Comparison of ENCODE assay signal across 25 cellular contexts in genomic region chr18:61549889-61550288, GRCh38.
A peak's percentile ranks its signal among the peaks of the same experiment; 100 is the strongest.
DNase-seq lines count a peak whose midpoint lies in the region; ATAC-seq and TF ChIP-seq lines count a peak whose summit lies in the region.
"Had no signal": no experiment of that assay in that cellular context is flagged by ENCODE, and none has a peak within 500 bp of the region (broad histone marks: within the 10 kb centered on the region; RNA-seq: fewer than 3 reads in every experiment).

No MANE protein-coding gene starts in this region.

- H3K23ac ChIP-seq in mesenchymal stem cell (ENCODE audit: low read length in 2 of 2) = no peak overlapping the region
- H3K23ac ChIP-seq in trophoblast cell (ENCODE audit: low read length) = no peak overlapping the region

- no peaks in the 10 kb centered on the region for H3K9me2 ChIP-seq in GM23338 (ENCODE audit: insufficient read depth)

- no peaks in the 10 kb centered on the region for H3K4me1 ChIP-seq in BE2C
- H3K4me1 ChIP-seq in GM23338 (ENCODE audit: insufficient read depth) = no peaks in the 10 kb centered on the region
- no peaks in the 10 kb centered on the region for H3K4me1 ChIP-seq in mesenchymal stem cell (ENCODE audit: control insufficient read depth, insufficient read depth, low read depth, low read length)
- H3K4me1 ChIP-seq in trophoblast cell (ENCODE audit: control insufficient read depth in 1 of 2, insufficient read depth in 2 of 2, low read length in 2 of 2) = peaks cover 4 to 13% of the 10 kb centered on the region in 2 experiments
- H3K4me1 ChIP-seq: A549 had no signal

- no peak overlapping the region for H3K4me2 ChIP-seq in GM23338
- H3K4me2 ChIP-seq in mesenchymal stem cell (ENCODE audit: low read length, poor library complexity, severe bottlenecking) = no peak overlapping the region
- H3K4me2 ChIP-seq in trophoblast cell (ENCODE audit: low read length) = peak overlapping the region; percentile 22
- H3K4me2 ChIP-seq: A549 had no signal

- H3K9ac ChIP-seq in mesenchymal stem cell (ENCODE audit: low read length) (no peak overlapping the region), trophoblast cell (ENCODE audit: low read length) (no peak overlapping the region)

- no peaks in the 10 kb centered on the region for H3K79me2 ChIP-seq in GM23338 (replicated peaks; ENCODE audit: insufficient read depth)
- no peaks in the 10 kb centered on the region for H3K79me2 ChIP-seq in trophoblast cell (ENCODE audit: control insufficient read depth, insufficient read depth, low read length, poor library complexity)

- peak overlapping the region; percentile 69 for H4K8ac ChIP-seq in mesenchymal stem cell (ENCODE audit: low read length)
- peak overlapping the region; percentile 10 for H4K8ac ChIP-seq in trophoblast cell (ENCODE audit: low read depth, low read length)

- 80% methylated on average over 10 of the region's 11 CpGs for WGBS in mesenchymal stem cell
- WGBS in trophoblast cell (ENCODE audit: extremely low coverage, insufficient coverage, insufficient read length) = no CpG with 5 or more reads among the region's 11 CpGs

- H3F3A ChIP-seq in GM23338 (replicated peaks; ENCODE audit: low read depth) = no peaks in the 10 kb centered on the region

- H3K27ac ChIP-seq in GM23338 (ENCODE audit: low read depth) = no peak overlapping the region
- H3K27ac ChIP-seq in mesenchymal stem cell (ENCODE audit: low read length, poor library complexity, severe bottlenecking) = no peak overlapping the region
- peak overlapping the region; percentile 86 for H3K27ac ChIP-seq in trophoblast cell (ENCODE audit: low read depth, low read length)
- H3K27ac ChIP-seq: A549, SK-N-MC had no signal

- H4K91ac ChIP-seq in mesenchymal stem cell (ENCODE audit: low read length) (peak overlapping the region; percentile 79), trophoblast cell (ENCODE audit: low read depth, low read length) (peak overlapping the region; percentile 7)

- H3K27ac Mint-ChIP-seq in GM23338 = no peak overlapping the region
- H3K27ac Mint-ChIP-seq in activated T-cell treated with anti-CD3 and anti-CD28 coated beads, Interleukin-2, amount 50 U/mL, for 24 hours = no peak overlapping the region

- H3K18ac ChIP-seq in mesenchymal stem cell (ENCODE audit: low read depth in 1 of 2, low read length in 2 of 2) (no peak overlapping the region), trophoblast cell (ENCODE audit: low read length) (no peak overlapping the region)

- H3K4ac ChIP-seq in mesenchymal stem cell (ENCODE audit: low read depth in 1 of 2, low read length in 2 of 2) (peak overlapping the region in 1 of 2 experiments; percentile 62), trophoblast cell (ENCODE audit: low read depth, low read length) (no peak overlapping the region)

- H2BK12ac ChIP-seq in mesenchymal stem cell (ENCODE audit: low read length in 2 of 2) = peak overlapping the region in 1 of 2 experiments; percentile 64
- H2BK12ac ChIP-seq in trophoblast cell (ENCODE audit: low read length) = peak overlapping the region; percentile 2

- H3K9me3 Mint-ChIP-seq in GM23338 = no peaks in the 10 kb centered on the region
- H3K9me3 Mint-ChIP-seq in activated T-cell treated with anti-CD3 and anti-CD28 coated beads, Interleukin-2, amount 50 U/mL, for 24 hours = no peaks in the 10 kb centered on the region
- H3K9me3 Mint-ChIP-seq: CD4-positive, alpha-beta memory T cell had no signal

- H2AFZ ChIP-seq in GM23338 = 0 out of 2 replicates have a peak overlapping the region, but pooled peaks have one; percentile 18
- H2AFZ ChIP-seq in mesenchymal stem cell (ENCODE audit: low read depth, low read length) = no peak overlapping the region
- H2AFZ ChIP-seq in trophoblast cell (ENCODE audit: insufficient read depth, low read length, poor library complexity) = no peak overlapping the region

- H2BK120ac ChIP-seq in mesenchymal stem cell (ENCODE audit: low read depth, low read length) = no peak overlapping the region
- H2BK120ac ChIP-seq in trophoblast cell (ENCODE audit: insufficient read depth, low read length, poor library complexity) = peak overlapping the region; percentile 2

- H4K20me1 ChIP-seq in GM23338 (replicated peaks; ENCODE audit: insufficient read depth) = no peaks in the 10 kb centered on the region

- H3K9me3 ChIP-seq in BE2C = no peaks in the 10 kb centered on the region
- no peaks in the 10 kb centered on the region for H3K9me3 ChIP-seq in mesenchymal stem cell (ENCODE audit: control insufficient read depth, low read length)
- no peaks in the 10 kb centered on the region for H3K9me3 ChIP-seq in trophoblast cell (ENCODE audit: insufficient read depth, low read depth, low read length)
- H3K9me3 ChIP-seq: A549 had no signal

- no peak overlapping the region for H2AK5ac ChIP-seq in mesenchymal stem cell (ENCODE audit: low read length, severe bottlenecking)
- no peak overlapping the region for H2AK5ac ChIP-seq in trophoblast cell (ENCODE audit: low read length)

- no peak overlapping the region for H2BK15ac ChIP-seq in mesenchymal stem cell (ENCODE audit: low read depth, poor library complexity, severe bottlenecking)

- peak; percentile 23 for DNase-seq in BE2C
- DNase-seq in GM23338 (ENCODE audit: low spot score) = no peak
- no peak for DNase-seq in mesenchymal stem cell
- peak in 1 of 2 donors; percentile 24 for DNase-seq in trophoblast cell
- DNase-seq in activated T-cell treated with anti-CD3 and anti-CD28 coated beads, Interleukin-2, amount 50 U/mL, for 24 hours = no peak
- DNase-seq in NCI-H82 treated with DMSO at 0.1 percent for 48 hours (lab: John Stamatoyannopoulos, UW; ENCODE audit: unreplicated experiment) = no peak
- DNase-seq in medulla oblongata (ENCODE audit: extremely low spot score) = no peak
- DNase-seq: AML-193; C1 segment of cervical spinal cord; CD4-positive, alpha-beta memory T cell; COR-L47; GDM1; H7; Kasumi-1; MV-4-11; NCI-H1105 treated with DMSO at 0.1 percent for 48 hours; NCI-H2029; NCI-H446 treated with DMSO at 0.1 percent for 48 hours; NCI-H526; NCI-H82; Right ventricle myocardium superior; RPMI8226 had no signal

- no peak overlapping the region for H3K4me3 Mint-ChIP-seq in GM23338
- no peak overlapping the region for H3K4me3 Mint-ChIP-seq in activated T-cell treated with anti-CD3 and anti-CD28 coated beads, Interleukin-2, amount 50 U/mL, for 24 hours
- H3K4me3 Mint-ChIP-seq: CD4-positive, alpha-beta memory T cell had no signal

- no peaks in the 10 kb centered on the region for H3K36me3 Mint-ChIP-seq in GM23338 (ENCODE audit: low read depth)
- no peaks in the 10 kb centered on the region for H3K36me3 Mint-ChIP-seq in activated T-cell treated with anti-CD3 and anti-CD28 coated beads, Interleukin-2, amount 50 U/mL, for 24 hours (ENCODE audit: low read depth)
- H3K36me3 Mint-ChIP-seq: CD4-positive, alpha-beta memory T cell had no signal

- H3K36me3 ChIP-seq in BE2C = no peaks in the 10 kb centered on the region
- no peaks in the 10 kb centered on the region for H3K36me3 ChIP-seq in GM23338 (ENCODE audit: insufficient read depth)
- peaks cover 0 to 8% of the 10 kb centered on the region in 2 experiments for H3K36me3 ChIP-seq in mesenchymal stem cell (ENCODE audit: control insufficient read depth in 1 of 2, insufficient read depth in 2 of 2, low read depth in 1 of 2, low read length in 2 of 2)
- no peaks in the 10 kb centered on the region for H3K36me3 ChIP-seq in trophoblast cell (ENCODE audit: control insufficient read depth in 1 of 2, insufficient read depth in 2 of 2, low read length in 2 of 2)

- no peak overlapping the region for H3K4me3 ChIP-seq in BE2C (ENCODE audit: low read depth, low read length)
- H3K4me3 ChIP-seq in GM23338 = no peak overlapping the region
- H3K4me3 ChIP-seq in mesenchymal stem cell (ENCODE audit: insufficient read depth in 1 of 2, low read depth in 1 of 2, low read length in 2 of 2) = no peak overlapping the region
- H3K4me3 ChIP-seq in trophoblast cell (ENCODE audit: low read depth, low read length) = no peak overlapping the region
- H3K4me3 ChIP-seq: A549, K562, SK-N-MC had no signal

- no peaks in the 10 kb centered on the region for H3K27me3 ChIP-seq in BE2C
- no peaks in the 10 kb centered on the region for H3K27me3 ChIP-seq in GM23338 (ENCODE audit: insufficient read depth)
- peaks cover 0 to 5% of the 10 kb centered on the region in 2 experiments for H3K27me3 ChIP-seq in mesenchymal stem cell (ENCODE audit: control insufficient read depth in 1 of 2, insufficient read depth in 1 of 2, low read length in 2 of 2)
- no peaks in the 10 kb centered on the region for H3K27me3 ChIP-seq in trophoblast cell (ENCODE audit: insufficient read depth, low read length)

- H3K14ac ChIP-seq in mesenchymal stem cell (ENCODE audit: low read length in 2 of 2) (no peak overlapping the region), trophoblast cell (ENCODE audit: low read length) (no peak overlapping the region)

- no peak overlapping the region for H2BK5ac ChIP-seq in mesenchymal stem cell (ENCODE audit: low read depth, low read length, poor library complexity, severe bottlenecking)
- peak overlapping the region; percentile 69 for H2BK5ac ChIP-seq in trophoblast cell (ENCODE audit: low read depth, low read length, poor library complexity)

- no peaks in the 10 kb centered on the region for H3K27me3 Mint-ChIP-seq in GM23338 (ENCODE audit: insufficient read depth, low read depth, poor library complexity)
- H3K27me3 Mint-ChIP-seq in activated T-cell treated with anti-CD3 and anti-CD28 coated beads, Interleukin-2, amount 50 U/mL, for 24 hours = peaks cover 17% of the 10 kb centered on the region

- H3K79me1 ChIP-seq in mesenchymal stem cell (replicated peaks; ENCODE audit: low read length, poor library complexity, severe bottlenecking) (no peaks in the 10 kb centered on the region), trophoblast cell (ENCODE audit: low read length) (peaks cover 13% of the 10 kb centered on the region)

- TF ChIP-seq CTCF in BE2C (IDR thresholded peaks at IDR 0.05; ENCODE audit: low read depth, low read length) = no peak
- TF ChIP-seq CTCF in GM23338 (conservative IDR thresholded peaks at IDR 0.05; ENCODE audit: low read depth in 2 of 2) = no peak

- ATAC-seq in GM23338 = no peak
- ATAC-seq: A549, K562 had no signal

- H3K4me1 Mint-ChIP-seq in GM23338 = no peaks in the 10 kb centered on the region
- H3K4me1 Mint-ChIP-seq in activated T-cell treated with anti-CD3 and anti-CD28 coated beads, Interleukin-2, amount 50 U/mL, for 24 hours (ENCODE audit: low read depth) = peaks cover 7% of the 10 kb centered on the region

- no peak overlapping the region for H4K12ac ChIP-seq in trophoblast cell (ENCODE audit: low read depth, low read length)

TF ChIP-seq in GM23338, 12 proteins besides CTCF, POLR2A, EP300 and RAD21 (continues in another document):
- TF ChIP-seq CREB1 (CRISPR knock-in tag; IDR thresholded peaks at IDR 0.05; ENCODE audit: low read depth) (no peak), NANOG (IDR thresholded peaks at IDR 0.05; ENCODE audit: borderline replicate concordance) (no peak), POLR2AphosphoS5 (IDR thresholded peaks at IDR 0.05; ENCODE audit: low read depth) (no peak), EZH2 (IDR thresholded peaks at IDR 0.05; ENCODE audit: low read depth, unreplicated experiment) (no peak), ZNF114 (CRISPR knock-in tag; IDR thresholded peaks at IDR 0.05) (no peak), ZNF331 (CRISPR knock-in tag; IDR thresholded peaks at IDR 0.05; ENCODE audit: low read depth) (no peak)
